ENCODE assay signal across 28 cellular contexts in genomic region chr17:57228921-57229320, GRCh38.
"Had no signal": no experiment of that assay in that cellular context is flagged by ENCODE, and none has a peak within 500 bp of the region (broad histone marks: within the 10 kb centered on the region; RNA-seq: fewer than 3 reads in every experiment).

No MANE protein-coding gene starts in this region.

- H3K9me3 ChIP-seq: stomach, suprapubic skin, testis, thoracic aorta, thyroid gland, tibial artery, tibial nerve, transverse colon, upper lobe of left lung, upper lobe of right lung, uterus, vagina had no signal

- H3K27ac ChIP-seq: stomach, suprapubic skin, testis, thoracic aorta, thyroid gland, tibial artery, tibial nerve, transverse colon, upper lobe of left lung, upper lobe of right lung, uterus, vagina had no signal

- ATAC-seq: stimulated activated effector memory CD8-positive, alpha-beta T cell treated with anti-CD3 and anti-CD28 coated beads, Interleukin-12 subunit alpha, Interleukin-12 subunit beta, amount 100 ng/mL, for 72 hours; stimulated activated memory B cell treated with anti-CD40 and anti-IgM and Interleukin-4, amounts not matched to agents 10 μg/mL and 1 μg/mL and 100 μg/mL, for 72 hours; stimulated activated naive B cell treated with anti-CD40 and anti-IgM and Interleukin-4, amounts not matched to agents 10 μg/mL and 1 μg/mL and 100 μg/mL, for 72 hours; stimulated activated naive CD8-positive, alpha-beta T cell treated with anti-CD3 and anti-CD28 coated beads, Interleukin-15, amount 100 ng/mL, for 72 hours; stimulated activated naive CD8-positive, alpha-beta T cell treated with anti-CD3 and anti-CD28 coated beads, Interleukin-15, Interleukin-2, amounts not matched to agents 100 U/mL and 50 U/mL, for 24 hours; upper lobe of right lung had no signal

- H3K27me3 ChIP-seq: stomach, testis, thyroid gland, tibial nerve, transverse colon, upper lobe of left lung, upper lobe of right lung, uterus, vagina had no signal

- H3K36me3 Mint-ChIP-seq: stimulated activated effector memory CD8-positive, alpha-beta T cell treated with anti-CD3 and anti-CD28 coated beads, Interleukin-12 subunit alpha, Interleukin-12 subunit beta, amount 100 ng/mL, for 72 hours; stimulated activated memory B cell treated with anti-CD40 and anti-IgM and Interleukin-4, amounts not matched to agents 10 μg/mL and 1 μg/mL and 100 μg/mL, for 72 hours; stimulated activated naive B cell treated with anti-CD40 and anti-IgM and Interleukin-4, amounts not matched to agents 10 μg/mL and 1 μg/mL and 100 μg/mL, for 72 hours; type B pancreatic cell had no signal

- H3K36me3 ChIP-seq: stomach, suprapubic skin, thoracic aorta, thyroid gland, tibial artery, tibial nerve, transverse colon, upper lobe of left lung, upper lobe of right lung, uterus, vagina had no signal

- H3K27ac Mint-ChIP-seq: stimulated activated effector memory CD8-positive, alpha-beta T cell treated with anti-CD3 and anti-CD28 coated beads, Interleukin-12 subunit alpha, Interleukin-12 subunit beta, amount 100 ng/mL, for 72 hours; stimulated activated memory B cell treated with anti-CD40 and anti-IgM and Interleukin-4, amounts not matched to agents 10 μg/mL and 1 μg/mL and 100 μg/mL, for 72 hours; stimulated activated naive B cell treated with anti-CD40 and anti-IgM and Interleukin-4, amounts not matched to agents 10 μg/mL and 1 μg/mL and 100 μg/mL, for 72 hours; stimulated activated naive CD8-positive, alpha-beta T cell treated with anti-CD3 and anti-CD28 coated beads, Interleukin-15, amount 100 ng/mL, for 72 hours; stimulated activated naive CD8-positive, alpha-beta T cell treated with anti-CD3 and anti-CD28 coated beads, Interleukin-15, Interleukin-2, amounts not matched to agents 100 ng/mL and 50 ng/mL, for 24 hours; type B pancreatic cell had no signal

- H3K4me3 ChIP-seq: stomach, suprapubic skin, testis, thoracic aorta, thyroid gland, tibial artery, tibial nerve, transverse colon, upper lobe of left lung, upper lobe of right lung, uterus, vagina had no signal

- DNase-seq: stimulated activated CD4-positive, alpha-beta T cell treated with anti-CD3 and anti-CD28 coated beads, Interleukin-2, amount 100 ng/mL, for 48 hours; stimulated activated CD4-positive, alpha-beta T cell treated with anti-CD3 and anti-CD28 coated beads, Interleukin-4, amount 100 ng/mL, for 1 hour; stimulated activated CD4-positive, alpha-beta T cell treated with anti-CD3 and anti-CD28 coated beads, Interleukin-4, amount 100 ng/mL, for 24 hours; stimulated activated CD4-positive, alpha-beta T cell treated with anti-CD3 and anti-CD28 coated beads, Interleukin-4, amount 100 ng/mL, for 4 hours; stimulated activated CD8-positive, alpha-beta memory T cell treated with anti-CD3 and anti-CD28 coated beads, Interleukin-4, amount 100 ng/mL, for 48 hours; stimulated activated naive B cell treated with anti-CD40 and anti-IgM and Interleukin-4, amounts not matched to agents 10 μg/mL and 1 μg/mL and 100 μg/mL, for 72 hours; stimulated activated naive CD4-positive, alpha-beta T cell; stimulated activated naive CD4-positive, alpha-beta T cell treated with Interleukin-2 at 50 U/mL for 16 hours; stimulated activated naive CD8-positive, alpha-beta T cell treated with anti-CD3 and anti-CD28 coated beads, Interleukin-15, amount 100 ng/mL, for 72 hours; stimulated activated naive CD8-positive, alpha-beta T cell treated with anti-CD3 and anti-CD28 coated beads, Interleukin-15, Interleukin-2, amounts not matched to agents 100 U/mL and 50 U/mL, for 24 hours; stomach; substantia nigra; testis; thyroid gland; tibial artery; transverse colon; trophoblast cell; upper lobe of left lung; upper lobe of right lung; uterus had no signal

- H3K4me1 Mint-ChIP-seq: stimulated activated effector memory CD8-positive, alpha-beta T cell treated with anti-CD3 and anti-CD28 coated beads, Interleukin-12 subunit alpha, Interleukin-12 subunit beta, amount 100 ng/mL, for 72 hours; stimulated activated memory B cell treated with anti-CD40 and anti-IgM and Interleukin-4, amounts not matched to agents 10 μg/mL and 1 μg/mL and 100 μg/mL, for 72 hours; stimulated activated naive B cell treated with anti-CD40 and anti-IgM and Interleukin-4, amounts not matched to agents 10 μg/mL and 1 μg/mL and 100 μg/mL, for 72 hours; stimulated activated naive CD8-positive, alpha-beta T cell treated with anti-CD3 and anti-CD28 coated beads, Interleukin-15, amount 100 ng/mL, for 72 hours had no signal

- H3K9me3 Mint-ChIP-seq: stimulated activated effector memory CD8-positive, alpha-beta T cell treated with anti-CD3 and anti-CD28 coated beads, Interleukin-12 subunit alpha, Interleukin-12 subunit beta, amount 100 ng/mL, for 72 hours; stimulated activated memory B cell treated with anti-CD40 and anti-IgM and Interleukin-4, amounts not matched to agents 10 μg/mL and 1 μg/mL and 100 μg/mL, for 72 hours; stimulated activated naive B cell treated with anti-CD40 and anti-IgM and Interleukin-4, amounts not matched to agents 10 μg/mL and 1 μg/mL and 100 μg/mL, for 72 hours; stimulated activated naive CD8-positive, alpha-beta T cell treated with anti-CD3 and anti-CD28 coated beads, Interleukin-15, amount 100 ng/mL, for 72 hours had no signal

- H3K4me1 ChIP-seq: suprapubic skin, testis, thyroid gland, tibial artery, tibial nerve, transverse colon, upper lobe of right lung, uterus, vagina had no signal

- H3K4me3 Mint-ChIP-seq: stimulated activated effector memory CD8-positive, alpha-beta T cell treated with anti-CD3 and anti-CD28 coated beads, Interleukin-12 subunit alpha, Interleukin-12 subunit beta, amount 100 ng/mL, for 72 hours; stimulated activated memory B cell treated with anti-CD40 and anti-IgM and Interleukin-4, amounts not matched to agents 10 μg/mL and 1 μg/mL and 100 μg/mL, for 72 hours; stimulated activated naive B cell treated with anti-CD40 and anti-IgM and Interleukin-4, amounts not matched to agents 10 μg/mL and 1 μg/mL and 100 μg/mL, for 72 hours; stimulated activated naive CD8-positive, alpha-beta T cell treated with anti-CD3 and anti-CD28 coated beads, Interleukin-15, amount 100 ng/mL, for 72 hours; stimulated activated naive CD8-positive, alpha-beta T cell treated with anti-CD3 and anti-CD28 coated beads, Interleukin-15, Interleukin-2, amounts not matched to agents 100 ng/mL and 50 ng/mL, for 24 hours; type B pancreatic cell had no signal
